8 cellular contexts compared by ENCODE assay signal in the genomic region with DNA sequence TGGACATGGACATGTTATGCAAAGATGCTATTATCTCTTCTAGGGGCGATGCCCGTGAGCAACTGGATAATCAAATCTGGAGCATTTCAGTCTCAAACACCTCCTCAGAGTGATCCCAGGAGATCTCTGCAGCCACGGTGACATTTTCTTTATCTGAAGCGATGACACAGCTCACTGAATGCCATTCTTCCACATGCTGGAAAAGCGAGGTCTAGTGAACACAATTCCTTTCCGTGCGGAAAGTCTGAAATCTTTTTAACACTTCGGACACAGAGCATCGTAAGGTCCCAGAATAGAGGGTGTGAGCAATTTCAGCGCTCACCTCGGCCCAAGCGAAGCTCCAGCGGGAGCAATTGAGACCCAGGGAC. TPM values are rescaled to one million over a fixed set of nuclear protein-coding genes. Genes with fewer than 3 reads are reported as not detected.
DNase-seq lines count a peak whose midpoint lies in the region; ATAC-seq and TF ChIP-seq lines count a peak whose summit lies in the region.

No MANE protein-coding gene starts in this region.

- H3K9ac ChIP-seq in Loucy (ENCODE audit: low read depth, low read length, poor library complexity, severe bottlenecking) = peak overlapping the region; percentile 95

- H3K4me1 ChIP-seq in Caco-2 = no peaks in the 10 kb centered on the region
- H3K4me1 ChIP-seq in Loucy (ENCODE audit: insufficient read depth, low read length, poor library complexity, severe bottlenecking) = peaks cover 69% of the 10 kb centered on the region
- H3K4me1 ChIP-seq in effector memory CD4-positive, alpha-beta T cell (ENCODE audit: control insufficient read depth, insufficient read depth, low read length, poor library complexity, severe bottlenecking) = peaks cover 16% of the 10 kb centered on the region
- peaks cover 20% of the 10 kb centered on the region for H3K4me1 ChIP-seq in neuron (ENCODE audit: insufficient read depth, low read length)

- DNase-seq in Caco-2 (no peak), RKO (ENCODE audit: low spot score) (no peak), T-helper 9 cell (no peak)
- no peak for DNase-seq in effector memory CD4-positive, alpha-beta T cell

- no peaks in the 10 kb centered on the region for H3K27me3 Mint-ChIP-seq in Caco-2 (ENCODE audit: insufficient read depth, unreplicated experiment)

- peaks cover 19% of the 10 kb centered on the region for H4K20me1 ChIP-seq in Loucy (ENCODE audit: insufficient read depth, low read length, poor library complexity, severe bottlenecking)

- peak overlapping the region; percentile 74 for H3K27ac Mint-ChIP-seq in Caco-2 (ENCODE audit: unreplicated experiment)

- H3K9me2 ChIP-seq in Loucy (replicated peaks; ENCODE audit: low read depth, low read length) = no peaks in the 10 kb centered on the region

- H3K36me3 ChIP-seq in Caco-2 (ENCODE audit: control insufficient read depth, insufficient read depth, low read length) (no peaks in the 10 kb centered on the region), Loucy (ENCODE audit: insufficient read depth, low read length) (no peaks in the 10 kb centered on the region; the same call in 1 of the 2 replicates), neuron (ENCODE audit: insufficient read depth, low read length) (peaks cover 37% of the 10 kb centered on the region)
- H3K36me3 ChIP-seq in effector memory CD4-positive, alpha-beta T cell (ENCODE audit: control insufficient read depth, insufficient read depth, low read length) = peaks cover 4% of the 10 kb centered on the region

- BruUV-seq in Caco-2 (replicated peaks; lab: Mats Ljungman, UMichigan) = TSS peak; percentile 69

- H2AFZ ChIP-seq in Loucy (ENCODE audit: low read length) = peak overlapping the region; percentile 84
- peak overlapping the region; percentile 87 for H2AFZ ChIP-seq in neuron (ENCODE audit: low read depth, low read length)

- peak overlapping the region; percentile 77 for H3K4me3 Mint-ChIP-seq in Caco-2 (ENCODE audit: unreplicated experiment)

- peak overlapping the region; percentile 84 for H3K27ac ChIP-seq in effector memory CD4-positive, alpha-beta T cell (ENCODE audit: insufficient read depth, low read length, poor library complexity, severe bottlenecking)

- CTCF ChIA-PET in Caco-2 (lab: Charles Lee) = interaction anchor here (2.0 kb wide), 1 partner anchor 15 kb away, joined by 11 read pairs; no protein-coding TSS in a partner anchor

- TF ChIP-seq CTCF in Caco-2 (IDR thresholded peaks at IDR 0.05; ENCODE audit: insufficient read depth in 1 of 2, low read depth in 1 of 2, low read length in 1 of 2, severe bottlenecking in 1 of 2, unreplicated experiment in 1 of 2) (no peak), Loucy (conservative IDR thresholded peaks at IDR 0.05; ENCODE audit: low read length) (no peak)

- H3K79me2 ChIP-seq in Loucy (ENCODE audit: insufficient read depth, low read length) = peaks cover 81% of the 10 kb centered on the region

- H3K27me3 ChIP-seq in Caco-2 (replicated peaks; ENCODE audit: control insufficient read depth, insufficient read depth, low read length) (no peaks in the 10 kb centered on the region), Loucy (ENCODE audit: insufficient read depth, low read length, poor library complexity, severe bottlenecking) (no peaks in the 10 kb centered on the region), neuron (ENCODE audit: insufficient read depth, low read length) (no peaks in the 10 kb centered on the region)
- H3K27me3 ChIP-seq in effector memory CD4-positive, alpha-beta T cell (replicated peaks; ENCODE audit: control insufficient read depth, insufficient read depth, low read length, poor library complexity, severe bottlenecking) = no peaks in the 10 kb centered on the region

- H3K9me3 ChIP-seq in Caco-2 = no peaks in the 10 kb centered on the region
- H3K9me3 ChIP-seq in Loucy (ENCODE audit: insufficient read depth, low read depth, low read length) = no peaks in the 10 kb centered on the region
- no peaks in the 10 kb centered on the region for H3K9me3 ChIP-seq in effector memory CD4-positive, alpha-beta T cell (ENCODE audit: control insufficient read depth, low read length)
- no peaks in the 10 kb centered on the region for H3K9me3 ChIP-seq in neuron (ENCODE audit: low read length)

- peaks cover 36% of the 10 kb centered on the region for H3K36me3 Mint-ChIP-seq in Caco-2 (ENCODE audit: insufficient read depth, unreplicated experiment)

- no peaks in the 10 kb centered on the region for H3K9me3 Mint-ChIP-seq in Caco-2 (ENCODE audit: unreplicated experiment)

- H3F3A ChIP-seq in Loucy (ENCODE audit: low read depth) = no peaks in the 10 kb centered on the region

- POLR2A ChIA-PET in Caco-2 (lab: Charles Lee) = interaction anchor here (0.9 to 1.1 kb wide), 2 partner anchors 56 to 115 kb away, joined by 3 to 5 read pairs; no protein-coding TSS in a partner anchor

- H3K4me1 Mint-ChIP-seq in Caco-2 (ENCODE audit: low read depth, unreplicated experiment) = peaks cover 16% of the 10 kb centered on the region

- intact Hi-C loops in Caco-2 (cut with micrococcal nuclease; ENCODE audit: unreplicated experiment) = no loop called here

- H3K4me2 ChIP-seq in Loucy (ENCODE audit: low read depth, low read length, poor library complexity, severe bottlenecking) = peak overlapping the region; percentile 88

- ATAC-seq in HG03039 (IDR thresholded peaks at IDR 0.05; ENCODE audit: unreplicated experiment) (no peak), GM18909 (IDR thresholded peaks at IDR 0.05; ENCODE audit: poor library complexity, unreplicated experiment) (no peak)

- H3K4me3 ChIP-seq in Caco-2 (ENCODE audit: low read depth, low read length) (peak overlapping the region; percentile 76), Loucy (ENCODE audit: low read length, poor library complexity, severe bottlenecking) (peak overlapping the region; percentile 95), neuron (ENCODE audit: low read length) (peak overlapping the region; percentile 88)
- peak overlapping the region; percentile 83 for H3K4me3 ChIP-seq in effector memory CD4-positive, alpha-beta T cell (ENCODE audit: insufficient read depth, low read depth, low read length, poor library complexity, severe bottlenecking)

RNA-seq across cellular contexts. Expression of a gene that starts 0.5 kb away (rescaled TPM):
- 9.1 and 9.5 TPM in 2 replicates for total RNA-seq in Caco-2 (2022)

RNA-seq across cellular contexts. Expression of a gene that starts 27.2 kb away (rescaled TPM):
- 0.66 and 1.4 TPM in 2 replicates for total RNA-seq in Caco-2 (2022)

RNA-seq across cellular contexts. Expression of a gene that starts 54.6 kb away (rescaled TPM):
- total RNA-seq in Caco-2 (2022) = 35.1 and 36.8 TPM in 2 replicates

RNA-seq across cellular contexts. Expression of a gene that starts 54.8 kb away (rescaled TPM):
- total RNA-seq in Caco-2 (2022) = 58.2 and 61.9 TPM in 2 replicates
